ENCODE assay signal across 9 cellular contexts in genomic region chr17:81867123-81867951, GRCh38. TPM values are rescaled to one million over a fixed set of nuclear protein-coding genes. Genes with fewer than 3 reads are reported as not detected.
DNase-seq lines count a peak whose midpoint lies in the region; TF ChIP-seq lines count a peak whose summit lies in the region.
"Had no signal": no experiment of that assay in that cellular context is flagged by ENCODE, and none has a peak within 500 bp of the region (broad histone marks: within the 10 kb centered on the region; RNA-seq: fewer than 3 reads in every experiment).

No MANE protein-coding gene starts in this region.

- no peaks in the 10 kb centered on the region for H3K36me3 ChIP-seq in smooth muscle cell (ENCODE audit: low read depth)

- no peaks in the 10 kb centered on the region for H3K9me3 ChIP-seq in smooth muscle cell (replicated peaks; ENCODE audit: low read depth)

- 44% methylated on average over 22 of the region's 22 CpGs for WGBS in smooth muscle cell (ENCODE audit: low lambda C conversion rate)

- H3K9ac ChIP-seq in smooth muscle cell (ENCODE audit: low read depth) = no peak overlapping the region

- H2AFZ ChIP-seq in smooth muscle cell (ENCODE audit: low read depth) = no peak overlapping the region

- H3K4me3 ChIP-seq in smooth muscle cell = no peak overlapping the region

- H3K4me2 ChIP-seq in smooth muscle cell = peak overlapping the region; percentile 69

- peak overlapping the region; percentile 78 for H3K27ac ChIP-seq in smooth muscle cell (ENCODE audit: low read depth)

- H3K27me3 ChIP-seq in smooth muscle cell (ENCODE audit: low read depth) = no peaks in the 10 kb centered on the region

- TF ChIP-seq CTCF in smooth muscle cell (IDR thresholded peaks at IDR 0.05; ENCODE audit: borderline replicate concordance, insufficient read depth, poor library complexity, severe bottlenecking) (no peak), GM10266 (IDR thresholded peaks at IDR 0.05; ENCODE audit: control insufficient read depth, insufficient read depth, low read depth, missing control alignments) (no peak)

- H4K20me1 ChIP-seq in smooth muscle cell (ENCODE audit: low read depth) = peaks cover 77% of the 10 kb centered on the region

- H3K4me1 ChIP-seq in smooth muscle cell (ENCODE audit: low read depth) = peaks cover 39% of the 10 kb centered on the region

- H3F3A ChIP-seq in smooth muscle cell (ENCODE audit: low read depth) = peaks cover 52% of the 10 kb centered on the region

- peak; percentile 86 for DNase-seq in DMS 273 (lab: John Stamatoyannopoulos, UW; ENCODE audit: unreplicated experiment)
- DNase-seq in HT1080 (ENCODE audit: low read depth) = peak; percentile 59
- peak; percentile 45 to 54 for DNase-seq in activated CD4-positive, alpha-beta T cell treated with anti-CD3 and anti-CD28 coated beads, Interleukin-2, amount 50 U/mL, for 48 hours
- peak; percentile 70 for DNase-seq in foreskin melanocyte
- no peak for DNase-seq in smooth muscle cell (lab: John Stamatoyannopoulos, UW; ENCODE audit: unreplicated experiment)
- no peak for DNase-seq in GM10266 (ENCODE audit: extremely low spot score)
- no peak for DNase-seq in DMS153 treated with DMSO at 0.1 percent for 48 hours (lab: John Stamatoyannopoulos, UW; ENCODE audit: unreplicated experiment)
- no peak for DNase-seq in DMS79 (lab: John Stamatoyannopoulos, UW)

- peaks cover 54% of the 10 kb centered on the region for H3K79me2 ChIP-seq in smooth muscle cell (ENCODE audit: low read depth)

RNA-seq across cellular contexts. Expression of gene ARHGDIA, which starts 3.8 kb away (rescaled TPM):
- 206 and 315 TPM in 2 replicates for total RNA-seq in HT1080 (2014; rRNA removed; shearing (Covaris generic))
- polyA plus RNA-seq in HT1080 (2015; cell fraction: cytosol; rRNA removed) = 342 and 403 TPM in 2 replicates
- polyA plus RNA-seq in HT1080 (2015; cell fraction: nucleus; rRNA removed) = 231 and 245 TPM in 2 replicates
- total RNA-seq in smooth muscle cell = 67.6 and 256 TPM in 2 replicates
- polyA plus RNA-seq in smooth muscle cell = 353 and 360 TPM in 2 replicates

RNA-seq across cellular contexts. Expression of gene P4HB, which starts 7.0 kb away (rescaled TPM):
- 784 and 825 TPM in 2 replicates for total RNA-seq in HT1080 (2014; rRNA removed; shearing (Covaris generic))
- polyA plus RNA-seq in HT1080 (2015; cell fraction: cytosol; rRNA removed) = 842 and 901 TPM in 2 replicates
- 1,349 and 1,466 TPM in 2 replicates for polyA plus RNA-seq in HT1080 (2015; cell fraction: nucleus; rRNA removed)
- 1,406 and 1,593 TPM in 2 replicates for total RNA-seq in smooth muscle cell
- 1,326 and 1,526 TPM in 2 replicates for polyA plus RNA-seq in smooth muscle cell

RNA-seq across cellular contexts. Expression of gene ALYREF, which starts 24.0 kb away (rescaled TPM):
- 311 and 338 TPM in 2 replicates for total RNA-seq in HT1080 (2014; rRNA removed; shearing (Covaris generic))
- 131 and 161 TPM in 2 replicates for polyA plus RNA-seq in HT1080 (2015; cell fraction: cytosol; rRNA removed)
- polyA plus RNA-seq in HT1080 (2015; cell fraction: nucleus; rRNA removed) = 99.6 and 110 TPM in 2 replicates
- total RNA-seq in smooth muscle cell = 58.9 and 75.9 TPM in 2 replicates
- polyA plus RNA-seq in smooth muscle cell = 123 and 136 TPM in 2 replicates

RNA-seq across cellular contexts. Expression of gene ANAPC11, which starts 24.2 kb away (rescaled TPM):
- total RNA-seq in HT1080 (2014; rRNA removed; shearing (Covaris generic)) = 100 and 133 TPM in 2 replicates
- polyA plus RNA-seq in HT1080 (2015; cell fraction: cytosol; rRNA removed) = 183 and 246 TPM in 2 replicates
- polyA plus RNA-seq in HT1080 (2015; cell fraction: nucleus; rRNA removed) = 50.9 and 84.9 TPM in 2 replicates
- 147 and 222 TPM in 2 replicates for total RNA-seq in smooth muscle cell
- 428 and 444 TPM in 2 replicates for polyA plus RNA-seq in smooth muscle cell

RNA-seq across cellular contexts. Expression of gene PPP1R27, which starts 32.5 kb away (rescaled TPM):
- total RNA-seq in HT1080 (2014; rRNA removed; shearing (Covaris generic)) = 0.47 TPM in 1 of 2 replicates, not detected in the other
- polyA plus RNA-seq in HT1080 (2015; cell fraction: cytosol; rRNA removed) = 0.16 TPM in 1 of 2 replicates, not detected in the other
- polyA plus RNA-seq in HT1080 (2015; cell fraction: nucleus; rRNA removed) = not detected in 2 replicates
- total RNA-seq in smooth muscle cell = 0.58 and 3.1 TPM in 2 replicates
- 0.79 and 1.6 TPM in 2 replicates for polyA plus RNA-seq in smooth muscle cell
- total RNA-seq: T-helper 1 cell treated with Interleukin-12 subunit alpha and Interleukin-12 subunit beta and Interleukin-4 antibody, amounts not matched to agents 30 ng/mL and 1 ng/mL, for 36 hours had no signal

Comparison
In these comparisons a context has a peak if more than half of its experiments do, and no peak if none do; other contexts are left out.
1. DNase-seq: peak in DMS 273 (single experiment), HT1080 (single experiment), activated CD4-positive, alpha-beta T cell treated with anti-CD3 and anti-CD28 coated beads, Interleukin-2, amount 50 U/mL, for 48 hours (2 of 2) and foreskin melanocyte (single experiment); none in smooth muscle cell (single experiment), GM10266 (single experiment), DMS153 treated with DMSO at 0.1 percent for 48 hours (single experiment) and DMS79 (single experiment).